ENCODE assay signal across 8 cellular contexts in the genomic region with DNA sequence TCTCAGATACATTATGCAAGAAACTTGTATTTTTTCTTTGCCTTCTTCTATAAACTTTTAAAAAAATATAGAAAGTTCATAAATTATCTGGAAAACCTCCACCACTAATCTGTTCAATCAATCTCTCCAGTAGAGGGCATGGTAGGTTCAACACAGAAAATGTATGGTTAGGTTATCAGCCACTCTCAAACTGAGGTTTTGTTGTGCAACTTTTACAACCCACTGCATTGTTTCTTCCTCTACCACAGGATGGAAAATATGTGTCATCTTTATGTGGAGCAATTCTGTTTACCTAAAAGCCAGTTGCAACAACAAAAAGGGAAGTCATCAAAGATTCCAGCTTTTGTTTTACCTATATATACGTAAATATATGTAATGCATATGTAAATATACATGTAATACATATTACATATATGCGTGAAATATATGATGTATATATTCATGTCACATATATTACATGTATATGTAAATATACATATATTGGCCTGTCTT. TPM values are rescaled to one million over a fixed set of nuclear protein-coding genes. Genes with fewer than 3 reads are reported as not detected.
A peak's percentile ranks its signal among the peaks of the same experiment; 100 is the strongest.
DNase-seq lines count a peak whose midpoint lies in the region; ATAC-seq and TF ChIP-seq lines count a peak whose summit lies in the region.

No MANE protein-coding gene starts in this region.

- no peaks in the 10 kb centered on the region for H4K20me1 ChIP-seq in OCI-LY7 (ENCODE audit: insufficient read depth, low read length)

- H3K36me3 Mint-ChIP-seq in activated naive CD4-positive, alpha-beta T cell treated with anti-CD3 and anti-CD28 coated beads for 36 hours (ENCODE audit: low read depth) = peaks cover 1% of the 10 kb centered on the region

- H3K79me2 ChIP-seq in OCI-LY7 (ENCODE audit: insufficient read depth, low read depth, low read length) = peaks cover 9% of the 10 kb centered on the region; the same call in 1 of the 2 replicates

- CTCF ChIA-PET in activated naive CD4-positive, alpha-beta T cell treated with anti-CD3 and anti-CD28 coated beads for 36 hours (lab: Charles Lee) = interaction anchor here (0.7 to 2.1 kb wide), 12 partner anchors 44 to 329 kb away, joined by 3 to 9 read pairs (median 4); a partner anchor contains a TSS
- CTCF ChIA-PET in OCI-LY7 (lab: Charles Lee; ENCODE audit: unreplicated experiment) = interaction anchor here (0.6 to 1.1 kb wide), 3 partner anchors 109 to 330 kb away, joined by 3 read pairs; no protein-coding TSS in a partner anchor

- H3K4me1 ChIP-seq in OCI-LY7 (ENCODE audit: insufficient read depth, low read length, poor library complexity, severe bottlenecking) = peaks cover 34% of the 10 kb centered on the region

- intact Hi-C loops in activated naive CD4-positive, alpha-beta T cell treated with anti-CD3 and anti-CD28 coated beads for 36 hours (cut with micrococcal nuclease) = loop anchor here (1.0 to 10.0 kb wide), 11 partner anchors 225 to 1246 kb away; a partner anchor contains a TSS
- intact Hi-C loops in OCI-LY7 (cut with micrococcal nuclease; ENCODE audit: unreplicated experiment) = loop anchor here (5.0 kb wide), 2 partner anchors 211 to 1481 kb away; no protein-coding TSS in a partner anchor

- H3K9me3 ChIP-seq in OCI-LY7 (ENCODE audit: low read length) = no peaks in the 10 kb centered on the region

- no peak overlapping the region for H2AFZ ChIP-seq in OCI-LY7 (ENCODE audit: low read length)

- H3K9me2 ChIP-seq in OCI-LY7 (ENCODE audit: insufficient read depth, low read length) = no peaks in the 10 kb centered on the region

- H3K4me1 Mint-ChIP-seq in activated naive CD4-positive, alpha-beta T cell treated with anti-CD3 and anti-CD28 coated beads for 36 hours (ENCODE audit: low read depth) = peaks cover 31% of the 10 kb centered on the region

- peaks cover 5% of the 10 kb centered on the region; the same call in 1 of the 2 replicates for H3K36me3 ChIP-seq in OCI-LY7 (ENCODE audit: insufficient read depth, low read length)

- DNase-seq in activated naive CD4-positive, alpha-beta T cell treated with anti-CD3 and anti-CD28 coated beads for 36 hours = peak; percentile 11
- DNase-seq in activated naive CD4-positive, alpha-beta T cell treated with anti-CD3 and anti-CD28 coated beads, Interleukin-2, amount 50 U/mL, for 16 hours = no peak
- DNase-seq in OCI-LY7 (ENCODE audit: low spot score) = peak; percentile 73
- peak; percentile 97 for DNase-seq in choroid plexus epithelial cell (ENCODE audit: low read depth)
- peak; percentile 52 for DNase-seq in midbrain (lab: John Stamatoyannopoulos, UW)
- DNase-seq in UCSD-AML1 (lab: John Stamatoyannopoulos, UW; ENCODE audit: unreplicated experiment) = no peak

- H3K27me3 Mint-ChIP-seq in activated naive CD4-positive, alpha-beta T cell treated with anti-CD3 and anti-CD28 coated beads for 36 hours (ENCODE audit: low read depth) = no peaks in the 10 kb centered on the region

- H3K4me3 ChIP-seq in OCI-LY7 (ENCODE audit: low read depth, low read length, poor library complexity, severe bottlenecking) = no peak overlapping the region
- no peak overlapping the region for H3K4me3 ChIP-seq in choroid plexus epithelial cell (ENCODE audit: low read depth, low read length)

- ATAC-seq in GM21360 (IDR thresholded peaks at IDR 0.05; ENCODE audit: unreplicated experiment) (peak; percentile 24), HG03565 (IDR thresholded peaks at IDR 0.05; ENCODE audit: unreplicated experiment) (peak; percentile 31)

- H3K27ac ChIP-seq in OCI-LY7 (ENCODE audit: low read depth, low read length, poor library complexity, severe bottlenecking) = no peak overlapping the region

- H3K27ac Mint-ChIP-seq in activated naive CD4-positive, alpha-beta T cell treated with anti-CD3 and anti-CD28 coated beads for 36 hours = no peak overlapping the region

- TF ChIP-seq CTCF in OCI-LY7 (conservative IDR thresholded peaks at IDR 0.05; ENCODE audit: low read length) = peak; percentile 90
- TF ChIP-seq CTCF in choroid plexus epithelial cell (conservative IDR thresholded peaks at IDR 0.05; ENCODE audit: low read depth, low read length) = peak; percentile 66

- no TSS peak for BruUV-seq in OCI-LY7 (replicated peaks; lab: Mats Ljungman, UMichigan)

- POLR2A ChIA-PET in OCI-LY7 (lab: Charles Lee) = interaction anchor here (0.5 to 2.6 kb wide), 11 partner anchors 8 to 333 kb away, joined by 3 to 12 read pairs (median 3); no protein-coding TSS in a partner anchor

- no peak overlapping the region for H3K4me3 Mint-ChIP-seq in activated naive CD4-positive, alpha-beta T cell treated with anti-CD3 and anti-CD28 coated beads for 36 hours

- no peak overlapping the region for H3K4me2 ChIP-seq in OCI-LY7 (ENCODE audit: low read length)

- no peaks in the 10 kb centered on the region for H3K9me3 Mint-ChIP-seq in activated naive CD4-positive, alpha-beta T cell treated with anti-CD3 and anti-CD28 coated beads for 36 hours

RNA-seq across cellular contexts. Expression of a gene that starts 3.0 kb away (rescaled TPM):
- 10 to 100 TPM; 11.7 to 11.8 TPM for total RNA-seq in activated naive CD4-positive, alpha-beta T cell treated with anti-CD3 and anti-CD28 coated beads for 36 hours
- 26.5 and 27.6 TPM in 2 replicates for total RNA-seq in OCI-LY7 (2014; rRNA removed; shearing (Covaris generic))
- total RNA-seq in OCI-LY7 (2022) = 12.5 and 13.6 TPM in 2 replicates

Comparison
In these comparisons a context has a peak if more than half of its experiments do, and no peak if none do; other contexts are left out.
1. DNase-seq: peak in activated naive CD4-positive, alpha-beta T cell treated with anti-CD3 and anti-CD28 coated beads for 36 hours (single experiment), OCI-LY7 (single experiment), choroid plexus epithelial cell (single experiment) and midbrain (single experiment); none in activated naive CD4-positive, alpha-beta T cell treated with anti-CD3 and anti-CD28 coated beads, Interleukin-2, amount 50 U/mL, for 16 hours (single experiment) and UCSD-AML1 (single experiment).